1 cellular context compared by ENCODE assay signal in the genomic region with DNA sequence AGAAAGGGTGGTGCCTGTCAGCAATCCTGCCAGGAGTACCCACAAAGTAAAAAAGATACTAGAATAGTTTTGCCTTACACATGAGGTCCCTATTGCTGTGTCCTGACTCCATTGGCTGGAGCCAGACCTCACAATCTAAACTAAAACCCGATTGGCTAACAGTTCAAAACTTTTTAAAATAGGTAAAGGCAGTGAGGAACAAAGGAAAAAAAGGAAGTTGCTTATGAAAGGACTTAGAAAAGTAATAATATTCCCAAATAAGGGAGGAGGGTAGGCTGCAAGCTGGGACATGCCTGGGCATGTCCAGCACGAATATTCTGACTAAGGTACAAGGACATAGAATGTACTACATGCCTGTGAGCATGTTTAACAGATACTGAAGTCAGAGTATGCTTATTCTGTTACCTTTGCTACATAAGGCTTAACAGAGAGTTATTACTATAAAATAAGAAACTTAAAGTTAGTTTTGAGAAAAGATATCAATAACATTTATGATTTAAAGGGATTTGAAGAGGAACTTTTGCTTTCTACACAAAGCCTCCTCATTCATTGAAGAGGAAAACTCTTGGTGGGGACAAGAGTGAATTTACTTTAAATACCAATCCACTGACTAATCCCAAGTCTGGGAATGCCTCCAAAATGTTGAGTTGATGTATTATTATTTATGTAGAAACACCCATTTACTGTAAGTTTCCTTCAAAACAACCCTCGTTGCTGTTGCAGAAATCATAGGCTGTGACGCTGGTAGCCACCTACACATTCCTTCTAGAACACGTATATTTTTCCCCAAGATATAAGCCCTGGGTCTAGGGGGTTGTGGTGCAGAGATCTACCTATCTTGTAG.
TF ChIP-seq lines count a peak whose summit lies in the region.

No MANE protein-coding gene starts in this region.

TF ChIP-seq in HepG2, 621 proteins besides CTCF, POLR2A, EP300 and RAD21 (continued from another document):
- TF ChIP-seq, protein P1, sequence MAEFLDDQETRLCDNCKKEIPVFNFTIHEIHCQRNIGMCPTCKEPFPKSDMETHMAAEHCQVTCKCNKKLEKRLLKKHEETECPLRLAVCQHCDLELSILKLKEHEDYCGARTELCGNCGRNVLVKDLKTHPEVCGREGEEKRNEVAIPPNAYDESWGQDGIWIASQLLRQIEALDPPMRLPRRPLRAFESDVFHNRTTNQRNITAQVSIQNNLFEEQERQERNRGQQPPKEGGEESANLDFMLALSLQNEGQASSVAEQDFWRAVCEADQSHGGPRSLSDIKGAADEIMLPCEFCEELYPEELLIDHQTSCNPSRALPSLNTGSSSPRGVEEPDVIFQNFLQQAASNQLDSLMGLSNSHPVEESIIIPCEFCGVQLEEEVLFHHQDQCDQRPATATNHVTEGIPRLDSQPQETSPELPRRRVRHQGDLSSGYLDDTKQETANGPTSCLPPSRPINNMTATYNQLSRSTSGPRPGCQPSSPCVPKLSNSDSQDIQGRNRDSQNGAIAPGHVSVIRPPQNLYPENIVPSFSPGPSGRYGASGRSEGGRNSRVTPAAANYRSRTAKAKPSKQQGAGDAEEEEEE (CRISPR knock-in tag; IDR thresholded peaks at IDR 0.05; ENCODE audit: borderline replicate concordance) = no peak
- TF ChIP-seq, protein P2, sequence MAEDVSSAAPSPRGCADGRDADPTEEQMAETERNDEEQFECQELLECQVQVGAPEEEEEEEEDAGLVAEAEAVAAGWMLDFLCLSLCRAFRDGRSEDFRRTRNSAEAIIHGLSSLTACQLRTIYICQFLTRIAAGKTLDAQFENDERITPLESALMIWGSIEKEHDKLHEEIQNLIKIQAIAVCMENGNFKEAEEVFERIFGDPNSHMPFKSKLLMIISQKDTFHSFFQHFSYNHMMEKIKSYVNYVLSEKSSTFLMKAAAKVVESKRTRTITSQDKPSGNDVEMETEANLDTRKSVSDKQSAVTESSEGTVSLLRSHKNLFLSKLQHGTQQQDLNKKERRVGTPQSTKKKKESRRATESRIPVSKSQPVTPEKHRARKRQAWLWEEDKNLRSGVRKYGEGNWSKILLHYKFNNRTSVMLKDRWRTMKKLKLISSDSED (CRISPR knock-in tag; IDR thresholded peaks at IDR 0.05) = no peak
- TF ChIP-seq ZNF589 (CRISPR knock-in tag; conservative IDR thresholded peaks at IDR 0.05) = no peak
- TF ChIP-seq PHB2 (IDR thresholded peaks at IDR 0.05; ENCODE audit: partially characterized antibody) = no peak
- no peak for TF ChIP-seq ZNF792 (CRISPR knock-in tag; IDR thresholded peaks at IDR 0.05)
- TF ChIP-seq ZNF784 (CRISPR knock-in tag; IDR thresholded peaks at IDR 0.05; ENCODE audit: borderline replicate concordance) = no peak
- no peak for TF ChIP-seq SATB2 (CRISPR knock-in tag; IDR thresholded peaks at IDR 0.05)
- TF ChIP-seq ZNF44 (CRISPR knock-in tag; IDR thresholded peaks at IDR 0.05) = no peak
- TF ChIP-seq NR1H2 (CRISPR knock-in tag; IDR thresholded peaks at IDR 0.05; ENCODE audit: borderline replicate concordance, low read depth) = no peak
- peak; percentile 100 for TF ChIP-seq TP53 (CRISPR knock-in tag; conservative IDR thresholded peaks at IDR 0.05)
- TF ChIP-seq ZNF224 (CRISPR knock-in tag; IDR thresholded peaks at IDR 0.05) = no peak
- no peak for TF ChIP-seq HNRNPLL (IDR thresholded peaks at IDR 0.05; ENCODE audit: low read depth, low read length, poor library complexity, severe bottlenecking)
- no peak for TF ChIP-seq PITX1 (CRISPR knock-in tag; IDR thresholded peaks at IDR 0.05)
- TF ChIP-seq KLF12 (CRISPR knock-in tag; IDR thresholded peaks at IDR 0.05; ENCODE audit: borderline replicate concordance) = no peak
- no peak for TF ChIP-seq ZNF773 (CRISPR knock-in tag; IDR thresholded peaks at IDR 0.05; ENCODE audit: borderline replicate concordance)
- TF ChIP-seq ZNF260 (CRISPR knock-in tag; IDR thresholded peaks at IDR 0.05; ENCODE audit: borderline replicate concordance, low read depth) = no peak
- TF ChIP-seq, protein P3, sequence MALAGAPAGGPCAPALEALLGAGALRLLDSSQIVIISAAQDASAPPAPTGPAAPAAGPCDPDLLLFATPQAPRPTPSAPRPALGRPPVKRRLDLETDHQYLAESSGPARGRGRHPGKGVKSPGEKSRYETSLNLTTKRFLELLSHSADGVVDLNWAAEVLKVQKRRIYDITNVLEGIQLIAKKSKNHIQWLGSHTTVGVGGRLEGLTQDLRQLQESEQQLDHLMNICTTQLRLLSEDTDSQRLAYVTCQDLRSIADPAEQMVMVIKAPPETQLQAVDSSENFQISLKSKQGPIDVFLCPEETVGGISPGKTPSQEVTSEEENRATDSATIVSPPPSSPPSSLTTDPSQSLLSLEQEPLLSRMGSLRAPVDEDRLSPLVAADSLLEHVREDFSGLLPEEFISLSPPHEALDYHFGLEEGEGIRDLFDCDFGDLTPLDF (CRISPR knock-in tag; IDR thresholded peaks at IDR 0.05) = no peak
- TF ChIP-seq HMG20A (CRISPR knock-in tag; IDR thresholded peaks at IDR 0.05; ENCODE audit: borderline replicate concordance) = no peak
